19 cellular contexts compared by ENCODE assay signal in genomic region chr6:47495954-47496545, GRCh38. TPM values are rescaled to one million over a fixed set of nuclear protein-coding genes. Genes with fewer than 3 reads are reported as not detected.
DNase-seq lines count a peak whose midpoint lies in the region; ATAC-seq and TF ChIP-seq lines count a peak whose summit lies in the region.
"Had no signal": no experiment of that assay in that cellular context is flagged by ENCODE, and none has a peak within 500 bp of the region (broad histone marks: within the 10 kb centered on the region; RNA-seq: fewer than 3 reads in every experiment).

No MANE protein-coding gene starts in this region.

- H3K27ac ChIP-seq in parathyroid adenoma (no peak overlapping the region), tibial nerve (no peak overlapping the region)
- H3K27ac ChIP-seq: 22Rv1, HL-60, RWPE1 had no signal

- H3K79me2 ChIP-seq in parathyroid adenoma, result peaks cover 38% of the 10 kb centered on the region

- peak overlapping the region; percentile 17 for H3K27ac Mint-ChIP-seq in T-helper 2 cell treated with Interferon-gamma antibody and Interleukin-4, amounts not matched to agents 5 μg/mL and 100 μg/mL, for 36 hours
- H3K27ac Mint-ChIP-seq in T-helper 17 cell, result peak overlapping the region; percentile 71

- peaks cover 17% of the 10 kb centered on the region for H3K4me1 Mint-ChIP-seq in T-helper 2 cell treated with Interferon-gamma antibody and Interleukin-4, amounts not matched to agents 5 μg/mL and 100 μg/mL, for 36 hours (ENCODE audit: low read depth)
- peaks cover 60% of the 10 kb centered on the region for H3K4me1 Mint-ChIP-seq in T-helper 17 cell

- peaks cover 2% of the 10 kb centered on the region for H3K36me3 Mint-ChIP-seq in T-helper 2 cell treated with Interferon-gamma antibody and Interleukin-4, amounts not matched to agents 5 μg/mL and 100 μg/mL, for 36 hours (ENCODE audit: low read depth)
- peaks cover 4% of the 10 kb centered on the region for H3K36me3 Mint-ChIP-seq in T-helper 17 cell (ENCODE audit: low read depth)

- H3K4me1 ChIP-seq in endocrine pancreas (ENCODE audit: control insufficient read depth, insufficient read depth, low read length) (peaks cover 13% of the 10 kb centered on the region), parathyroid adenoma (no peaks in the 10 kb centered on the region), tibial nerve (peaks cover 0 to 8% (median 2%) of the 10 kb centered on the region in 4 donors)

- TF ChIP-seq CTCF in parathyroid adenoma (IDR thresholded peaks at IDR 0.05) (no peak), tibial nerve (IDR thresholded peaks at IDR 0.05) (no peak)

- no peak overlapping the region for H2AFZ ChIP-seq in parathyroid adenoma

- no peaks in the 10 kb centered on the region for H3K9me3 ChIP-seq in T-helper 17 cell (ENCODE audit: control insufficient read depth, low read length, poor library complexity, severe bottlenecking)
- no peaks in the 10 kb centered on the region for H3K9me3 ChIP-seq in endocrine pancreas (ENCODE audit: control insufficient read depth, low read length)
- H3K9me3 ChIP-seq in parathyroid adenoma (ENCODE audit: control insufficient read depth, low read length), result no peaks in the 10 kb centered on the region
- H3K9me3 ChIP-seq in tibial nerve, result no peaks in the 10 kb centered on the region

- H3K36me3 ChIP-seq in endocrine pancreas (ENCODE audit: control insufficient read depth, insufficient read depth, low read length) (no peaks in the 10 kb centered on the region), parathyroid adenoma (ENCODE audit: control insufficient read depth, insufficient read depth, low read length) (no peaks in the 10 kb centered on the region), tibial nerve (no peaks in the 10 kb centered on the region)

- no peak overlapping the region for H3K9ac ChIP-seq in endocrine pancreas (ENCODE audit: control insufficient read depth, insufficient read depth, low read length)
- H3K9ac ChIP-seq in parathyroid adenoma, result no peak overlapping the region

- 35 to 38% methylated on average over 2 of the region's 2 CpGs for WGBS in tibial nerve, 2 donors

- H3K4me2 ChIP-seq in parathyroid adenoma (ENCODE audit: low read length), result peak overlapping the region; percentile 12

- H3K9me3 Mint-ChIP-seq in T-helper 2 cell treated with Interferon-gamma antibody and Interleukin-4, amounts not matched to agents 5 μg/mL and 100 μg/mL, for 36 hours, result no peaks in the 10 kb centered on the region
- H3K9me3 Mint-ChIP-seq: IgD-negative memory B cell had no signal

- no peak overlapping the region for H3K4me3 Mint-ChIP-seq in T-helper 2 cell treated with Interferon-gamma antibody and Interleukin-4, amounts not matched to agents 5 μg/mL and 100 μg/mL, for 36 hours
- H3K4me3 Mint-ChIP-seq in T-helper 17 cell, result no peak overlapping the region

- no peak for TF ChIP-seq POLR2A in tibial nerve (IDR thresholded peaks at IDR 0.05)

- no peaks in the 10 kb centered on the region for H3K27me3 ChIP-seq in endocrine pancreas (ENCODE audit: control insufficient read depth, insufficient read depth, low read length)
- no peaks in the 10 kb centered on the region for H3K27me3 ChIP-seq in parathyroid adenoma (ENCODE audit: control insufficient read depth, insufficient read depth, low read length)
- H3K27me3 ChIP-seq in tibial nerve, result no peaks in the 10 kb centered on the region

- H3K4me3 ChIP-seq in endocrine pancreas (ENCODE audit: control insufficient read depth, insufficient read depth, low read length) (peak overlapping the region; percentile 18), parathyroid adenoma (ENCODE audit: low read depth, low read length) (no peak overlapping the region), tibial nerve (no peak overlapping the region)

- no peak for TF ChIP-seq EP300 in tibial nerve (IDR thresholded peaks at IDR 0.05)

- H3K27me3 Mint-ChIP-seq in T-helper 2 cell treated with Interferon-gamma antibody and Interleukin-4, amounts not matched to agents 5 μg/mL and 100 μg/mL, for 36 hours (ENCODE audit: low read depth), result no peaks in the 10 kb centered on the region
- H3K27me3 Mint-ChIP-seq in T-helper 17 cell, result no peaks in the 10 kb centered on the region
- H3K27me3 Mint-ChIP-seq: IgD-negative memory B cell had no signal

- no peak for ATAC-seq in T-helper 17 cell
- ATAC-seq in HG03354 (IDR thresholded peaks at IDR 0.05; ENCODE audit: poor library complexity, severe bottlenecking, unreplicated experiment), result no peak

- DNase-seq in T-helper 2 cell treated with Interferon-gamma antibody and Interleukin-4, amounts not matched to agents 5 μg/mL and 100 μg/mL, for 36 hours (ENCODE audit: low spot score), result no peak
- no peak for DNase-seq in T-helper 2 cell
- DNase-seq in T-helper 17 cell, result no peak
- no peak for DNase-seq in NCI-H1436 treated with DMSO at 0.1 percent for 48 hours (lab: John Stamatoyannopoulos, UW)
- no peak for DNase-seq in tibial nerve (ENCODE audit: low spot score in 2 of 2)
- DNase-seq: DMS 273 treated with DMSO at 0.1 percent for 48 hours; GF-D8; NCI-H1105 treated with DMSO at 0.1 percent for 48 hours; NCI-H187 treated with DMSO at 0.1 percent for 48 hours; NCI-H446; NCI-H69; NK-92 treated with Interleukin-12 subunit alpha and Interleukin-12 subunit beta, amount 100 ng/mL, for 24 hours had no signal

RNA-seq across cellular contexts. Expression of gene CD2AP, which starts 18.5 kb away (rescaled TPM):
- 10 to 100 TPM; 34.4 to 45.3 TPM for total RNA-seq in T-helper 17 cell
- total RNA-seq in tibial nerve, result 10 to 100 TPM; 18.4 to 32.1 (median 25.2) TPM
